In genomic region chrX:79065696-79066095, GRCh38 we compare ENCODE assay signal across 12 cellular contexts.
A peak's percentile ranks its signal among the peaks of the same experiment; 100 is the strongest.
DNase-seq lines count a peak whose midpoint lies in the region; ATAC-seq and TF ChIP-seq lines count a peak whose summit lies in the region.
"Had no signal": no experiment of that assay in that cellular context is flagged by ENCODE, and none has a peak within 500 bp of the region (broad histone marks: within the 10 kb centered on the region; RNA-seq: fewer than 3 reads in every experiment).

No MANE protein-coding gene starts in this region.

- no peak overlapping the region for H2AFZ ChIP-seq in OCI-LY7 (ENCODE audit: low read length)

- H3K4me3 ChIP-seq in OCI-LY7 (ENCODE audit: low read depth, low read length, poor library complexity, severe bottlenecking), result no peak overlapping the region
- H3K4me3 ChIP-seq: stomach had no signal

- no peak overlapping the region for H3K27ac ChIP-seq in OCI-LY7 (ENCODE audit: low read depth, low read length, poor library complexity, severe bottlenecking)
- H3K27ac ChIP-seq: stomach had no signal

- H3K9me3 ChIP-seq in OCI-LY7 (ENCODE audit: low read length), result no peaks in the 10 kb centered on the region
- H3K9me3 ChIP-seq: stomach had no signal

- H3K4me1 ChIP-seq in OCI-LY7 (ENCODE audit: insufficient read depth, low read length, poor library complexity, severe bottlenecking), result peaks cover 3% of the 10 kb centered on the region
- H3K4me1 ChIP-seq: stomach had no signal

- no peaks in the 10 kb centered on the region for H4K20me1 ChIP-seq in OCI-LY7 (ENCODE audit: insufficient read depth, low read length)

- no peak for TF ChIP-seq CTCF in OCI-LY7 (conservative IDR thresholded peaks at IDR 0.05; ENCODE audit: low read length)
- TF ChIP-seq CTCF in GM13976 (IDR thresholded peaks at IDR 0.05; ENCODE audit: borderline replicate concordance, control extremely low read depth, extremely low read depth, insufficient read depth, missing control alignments), result no peak

- POLR2A ChIA-PET in OCI-LY7 (lab: Charles Lee), result interaction anchor here (1.1 kb wide), 1 partner anchor 10 kb away, joined by 3 read pairs; no protein-coding TSS in a partner anchor
- POLR2A ChIA-PET in activated CD8-positive, alpha-beta T cell treated with anti-CD3 and anti-CD28 coated beads, Interleukin-2, amount 10 ng/mL, durations not matched to agents 7 days and 5 days (lab: Charles Lee), result no interaction called here

- no peaks in the 10 kb centered on the region for H3K9me2 ChIP-seq in OCI-LY7 (ENCODE audit: insufficient read depth, low read length)

- no peak overlapping the region for H3K4me2 ChIP-seq in OCI-LY7 (ENCODE audit: low read length)

- H3K9me3 Mint-ChIP-seq in activated CD8-positive, alpha-beta T cell treated with anti-CD3 and anti-CD28 coated beads, Interleukin-2, amount 10 ng/mL, durations not matched to agents 7 days and 5 days (ENCODE audit: insufficient read depth), result peaks cover 17% of the 10 kb centered on the region

- no peaks in the 10 kb centered on the region for H3K36me3 ChIP-seq in OCI-LY7 (ENCODE audit: insufficient read depth, low read length)
- H3K36me3 ChIP-seq: stomach had no signal

- H3K4me1 Mint-ChIP-seq in activated CD8-positive, alpha-beta T cell treated with anti-CD3 and anti-CD28 coated beads, Interleukin-2, amount 10 ng/mL, durations not matched to agents 7 days and 5 days (ENCODE audit: low read depth), result peaks cover 7% of the 10 kb centered on the region

- CTCF ChIA-PET in OCI-LY7 (lab: Charles Lee; ENCODE audit: unreplicated experiment), result interaction anchor here (0.9 kb wide), 1 partner anchor 84 kb away, joined by 4 read pairs; no protein-coding TSS in a partner anchor
- CTCF ChIA-PET in activated CD8-positive, alpha-beta T cell treated with anti-CD3 and anti-CD28 coated beads, Interleukin-2, amount 10 ng/mL, durations not matched to agents 7 days and 5 days (lab: Charles Lee), result no interaction called here

- no TSS peak for BruUV-seq in OCI-LY7 (replicated peaks; lab: Mats Ljungman, UMichigan)

- H3K27me3 Mint-ChIP-seq in activated CD8-positive, alpha-beta T cell treated with anti-CD3 and anti-CD28 coated beads, Interleukin-2, amount 10 ng/mL, durations not matched to agents 7 days and 5 days (ENCODE audit: low read depth), result no peaks in the 10 kb centered on the region

- no peak overlapping the region for H3K4me3 Mint-ChIP-seq in activated CD8-positive, alpha-beta T cell treated with anti-CD3 and anti-CD28 coated beads, Interleukin-2, amount 10 ng/mL, durations not matched to agents 7 days and 5 days
- H3K4me3 Mint-ChIP-seq: activated T-cell treated with anti-CD3 and anti-CD28 coated beads, Interleukin-2, amount 50 U/mL, for 4 hours; T-helper 1 cell treated with Interleukin-12 subunit alpha and Interleukin-12 subunit beta and Interleukin-4 antibody, amounts not matched to agents 30 μg/mL and 1 μg/mL, for 36 hours had no signal

- peaks cover 10% of the 10 kb centered on the region for H3K36me3 Mint-ChIP-seq in activated CD8-positive, alpha-beta T cell treated with anti-CD3 and anti-CD28 coated beads, Interleukin-2, amount 10 ng/mL, durations not matched to agents 7 days and 5 days (ENCODE audit: low read depth)

- H3K79me2 ChIP-seq in OCI-LY7 (ENCODE audit: insufficient read depth, low read depth, low read length), result no peaks in the 10 kb centered on the region

- ATAC-seq in GM18502 (IDR thresholded peaks at IDR 0.05; ENCODE audit: poor library complexity, unreplicated experiment), result peak; percentile 98
- ATAC-seq in GM21390 (IDR thresholded peaks at IDR 0.05; ENCODE audit: unreplicated experiment), result peak; percentile 97
- ATAC-seq in HG03108 (IDR thresholded peaks at IDR 0.05; ENCODE audit: unreplicated experiment), result peak; percentile 85
- no peak for ATAC-seq in activated CD8-positive, alpha-beta T cell treated with anti-CD3 and anti-CD28 coated beads, Interleukin-2, amount 10 ng/mL, durations not matched to agents 7 days and 5 days
- ATAC-seq: activated T-cell treated with anti-CD3 and anti-CD28 coated beads, Interleukin-2, amount 50 U/mL, for 4 hours had no signal

- intact Hi-C loops in OCI-LY7 (cut with micrococcal nuclease; ENCODE audit: unreplicated experiment), result no loop called here

- no peak overlapping the region for H3K27ac Mint-ChIP-seq in activated CD8-positive, alpha-beta T cell treated with anti-CD3 and anti-CD28 coated beads, Interleukin-2, amount 10 ng/mL, durations not matched to agents 7 days and 5 days
- H3K27ac Mint-ChIP-seq: T-helper 1 cell treated with Interleukin-12 subunit alpha and Interleukin-12 subunit beta and Interleukin-4 antibody, amounts not matched to agents 30 μg/mL and 1 μg/mL, for 36 hours had no signal

- in situ Hi-C loops in GM13976 (cut with MboI; ENCODE audit: low sequenced_read_pairs, unreplicated experiment), result no loop called here

- DNase-seq in OCI-LY7 (ENCODE audit: low spot score), result peak; percentile 55
- DNase-seq in GM13976 (ENCODE audit: low spot score), result no peak
- DNase-seq in NCI-H226, result no peak
- no peak for DNase-seq in activated CD8-positive, alpha-beta T cell treated with anti-CD3 and anti-CD28 coated beads, Interleukin-2, amount 10 ng/mL, durations not matched to agents 7 days and 5 days
- DNase-seq in NK-92 treated with Interleukin-12 subunit alpha and Interleukin-12 subunit beta, amount 100 ng/mL, for 24 hours (lab: John Stamatoyannopoulos, UW), result no peak
- DNase-seq: activated T-cell treated with anti-CD3 and anti-CD28 coated beads, Interleukin-2, amount 50 U/mL, for 4 hours; dermis blood vessel endothelial cell; stomach had no signal
